ENCODE assay signal across 10 cellular contexts in genomic region chr21:16002872-16003466, GRCh38.
DNase-seq lines count a peak whose midpoint lies in the region; ATAC-seq and TF ChIP-seq lines count a peak whose summit lies in the region.
"Had no signal": no experiment of that assay in that cellular context is flagged by ENCODE, and none has a peak within 500 bp of the region (broad histone marks: within the 10 kb centered on the region; RNA-seq: fewer than 3 reads in every experiment).

No MANE protein-coding gene starts in this region.

- H3K27ac Mint-ChIP-seq in natural killer cell = no peak overlapping the region
- H3K27ac Mint-ChIP-seq: activated naive CD4-positive, alpha-beta T cell treated with anti-CD3 and anti-CD28 coated beads, Interleukin-2, amount 50 U/mL, for 24 hours had no signal

- no peak overlapping the region for H3K4me3 Mint-ChIP-seq in natural killer cell
- H3K4me3 Mint-ChIP-seq: activated naive CD4-positive, alpha-beta T cell treated with anti-CD3 and anti-CD28 coated beads, Interleukin-2, amount 50 U/mL, for 24 hours had no signal

- H3K4me1 ChIP-seq in PC-3 (ENCODE audit: insufficient read depth, low read length) (no peaks in the 10 kb centered on the region), ovary (ENCODE audit: insufficient read depth) (no peaks in the 10 kb centered on the region)

- H3K27me3 ChIP-seq in PC-3 (ENCODE audit: low read length) = no peaks in the 10 kb centered on the region
- H3K27me3 ChIP-seq in ovary = no peaks in the 10 kb centered on the region

- no peak overlapping the region for H3K9ac ChIP-seq in PC-3 (ENCODE audit: low read length)

- no peak overlapping the region for H3K4me2 ChIP-seq in PC-3 (ENCODE audit: low read length)

- TF ChIP-seq CTCF in PC-3 (conservative IDR thresholded peaks at IDR 0.05; ENCODE audit: low read depth, low read length) (peak; percentile 78), epithelial cell of proximal tubule (conservative IDR thresholded peaks at IDR 0.05; ENCODE audit: low read depth, low read length) (peak; percentile 56), ovary (IDR thresholded peaks at IDR 0.05) (peak in 2 of 3 donors; percentile 7 to 21), GM10248 (IDR thresholded peaks at IDR 0.05; ENCODE audit: control extremely low read depth, extremely low read depth, low read depth, missing control alignments) (no peak), natural killer cell (IDR thresholded peaks at IDR 0.05) (no peak)

- POLR2A ChIA-PET in PC-3 (lab: Charles Lee; ENCODE audit: unreplicated experiment) = no interaction called here
- POLR2A ChIA-PET in GM10248 (lab: Yijun Ruan, JAX) = no interaction called here

- intact Hi-C loops in PC-3 (cut with micrococcal nuclease) (loop anchor here (1.0 to 5.0 kb wide), 3 partner anchors 80 to 327 kb away; no protein-coding TSS in a partner anchor), ovary (cut with DNase I) (no loop called here), natural killer cell (cut with micrococcal nuclease) (no loop called here)

- no peaks in the 10 kb centered on the region for H4K20me1 ChIP-seq in PC-3 (ENCODE audit: low read length)

- no peak overlapping the region for H2AFZ ChIP-seq in PC-3 (ENCODE audit: low read length)

- H3K36me3 Mint-ChIP-seq in natural killer cell = no peaks in the 10 kb centered on the region
- H3K36me3 Mint-ChIP-seq: activated naive CD4-positive, alpha-beta T cell treated with anti-CD3 and anti-CD28 coated beads, Interleukin-2, amount 50 U/mL, for 24 hours had no signal

- no peaks in the 10 kb centered on the region for H3K9me3 Mint-ChIP-seq in natural killer cell
- H3K9me3 Mint-ChIP-seq: activated naive CD4-positive, alpha-beta T cell treated with anti-CD3 and anti-CD28 coated beads, Interleukin-2, amount 50 U/mL, for 24 hours had no signal

- H3K4me3 ChIP-seq in PC-3 (ENCODE audit: low read length) (no peak overlapping the region), epithelial cell of proximal tubule (ENCODE audit: low read depth, low read length) (no peak overlapping the region), ovary (no peak overlapping the region)

- CTCF ChIA-PET in PC-3 (lab: Charles Lee) = no interaction called here
- CTCF ChIA-PET in GM10248 (lab: Yijun Ruan, JAX) = no interaction called here

- no peaks in the 10 kb centered on the region for H3K27me3 Mint-ChIP-seq in natural killer cell (ENCODE audit: low read depth in 2 of 2)

- no peaks in the 10 kb centered on the region for H3F3A ChIP-seq in PC-3 (ENCODE audit: low read length, unreplicated experiment)

- ATAC-seq in PC-3 (peak; percentile 62), natural killer cell (no peak), GM19351 (IDR thresholded peaks at IDR 0.05; ENCODE audit: unreplicated experiment) (no peak)

- no peak for TF ChIP-seq POLR2A in ovary (IDR thresholded peaks at IDR 0.05)

- H3K79me2 ChIP-seq in PC-3 (ENCODE audit: low read length) = no peaks in the 10 kb centered on the region

- DNase-seq in G401 (ENCODE audit: low spot score) (peak; percentile 43), PC-3 (peak; percentile 58), epithelial cell of proximal tubule (ENCODE audit: low read depth) (no peak), ovary (no peak), GM10248 (ENCODE audit: extremely low spot score) (no peak), NOMO-1 treated with dmso at 0.1 percent for 144 hours (lab: John Stamatoyannopoulos, UW; ENCODE audit: unreplicated experiment) (no peak), natural killer cell (no peak)
- DNase-seq: T-helper 2 cell had no signal

- H3K27ac ChIP-seq in PC-3 (ENCODE audit: low read length) (no peak overlapping the region), ovary (no peak overlapping the region)

- in situ Hi-C loops in G401 (cut with HindIII; ENCODE audit: low sequenced_read_pairs) = no loop called here

- BruUV-seq in PC-3 (replicated peaks; lab: Mats Ljungman, UMichigan) = no TSS peak

- no peaks in the 10 kb centered on the region for H3K4me1 Mint-ChIP-seq in natural killer cell
- H3K4me1 Mint-ChIP-seq: activated naive CD4-positive, alpha-beta T cell treated with anti-CD3 and anti-CD28 coated beads, Interleukin-2, amount 50 U/mL, for 24 hours had no signal

- H3K36me3 ChIP-seq in PC-3 (ENCODE audit: low read depth, low read length) = no peaks in the 10 kb centered on the region
- H3K36me3 ChIP-seq in ovary = no peaks in the 10 kb centered on the region

- no peak for TF ChIP-seq EP300 in ovary (IDR thresholded peaks at IDR 0.05)

- H3K9me3 ChIP-seq in PC-3 (ENCODE audit: low read length) (no peaks in the 10 kb centered on the region), ovary (no peaks in the 10 kb centered on the region)

- no peaks in the 10 kb centered on the region for H3K9me2 ChIP-seq in PC-3 (replicated peaks; ENCODE audit: low read length)

Comparison
In these comparisons a context has a peak if more than half of its experiments do, and no peak if none do; other contexts are left out.
1. DNase-seq: peak in G401 (single experiment) and PC-3 (single experiment); none in epithelial cell of proximal tubule (single experiment), ovary (0 of 5), GM10248 (single experiment), NOMO-1 treated with dmso at 0.1 percent for 144 hours (single experiment) and natural killer cell (single experiment).
2. CTCF ChIP-seq: peak in PC-3 (single experiment), epithelial cell of proximal tubule (single experiment) and ovary (2 of 3); none in GM10248 (single experiment) and natural killer cell (single experiment).